Comparison of ENCODE assay signal across 8 cellular contexts in genomic region chr2:11829947-11830707, GRCh38.
DNase-seq lines count a peak whose midpoint lies in the region; ATAC-seq lines count a peak whose summit lies in the region.

No MANE protein-coding gene starts in this region.

- H3K4me3 Mint-ChIP-seq in activated CD4-positive, alpha-beta T cell treated with anti-CD3 and anti-CD28 coated beads, Interleukin-2, amount 10 ng/mL, durations not matched to agents 7 days and 5 days: peak overlapping the region; percentile 64

- CTCF ChIA-PET in activated CD4-positive, alpha-beta T cell treated with anti-CD3 and anti-CD28 coated beads, Interleukin-2, amount 10 ng/mL, durations not matched to agents 7 days and 5 days (lab: Charles Lee): interaction anchor here (0.9 to 1.8 kb wide), 3 partner anchors 137 to 1177 kb away, joined by 3 to 6 read pairs (median 3); no protein-coding TSS in a partner anchor

- peaks cover 14% of the 10 kb centered on the region for H3K9me3 Mint-ChIP-seq in activated CD4-positive, alpha-beta T cell treated with anti-CD3 and anti-CD28 coated beads, Interleukin-2, amount 10 ng/mL, durations not matched to agents 7 days and 5 days

- peaks cover 36% of the 10 kb centered on the region for H3K36me3 Mint-ChIP-seq in activated CD4-positive, alpha-beta T cell treated with anti-CD3 and anti-CD28 coated beads, Interleukin-2, amount 10 ng/mL, durations not matched to agents 7 days and 5 days (ENCODE audit: low read depth)

- POLR2A ChIA-PET in activated CD4-positive, alpha-beta T cell treated with anti-CD3 and anti-CD28 coated beads, Interleukin-2, amount 10 ng/mL, durations not matched to agents 7 days and 5 days (lab: Charles Lee): no interaction called here

- H3K27ac Mint-ChIP-seq in activated CD4-positive, alpha-beta T cell treated with anti-CD3 and anti-CD28 coated beads, Interleukin-2, amount 10 ng/mL, durations not matched to agents 7 days and 5 days: peak overlapping the region; percentile 85

- ATAC-seq in GM18867 (IDR thresholded peaks at IDR 0.05; ENCODE audit: unreplicated experiment): peak; percentile 71
- ATAC-seq in HG03097 (IDR thresholded peaks at IDR 0.05; ENCODE audit: low FRiP score, unreplicated experiment): peak; percentile 80

- peaks cover 51% of the 10 kb centered on the region for H3K4me1 Mint-ChIP-seq in activated CD4-positive, alpha-beta T cell treated with anti-CD3 and anti-CD28 coated beads, Interleukin-2, amount 10 ng/mL, durations not matched to agents 7 days and 5 days

- DNase-seq in AG20443 (ENCODE audit: low spot score) (peak; percentile 89), NCI-H2227 treated with DMSO at 0.1 percent for 48 hours (lab: John Stamatoyannopoulos, UW) (peak; percentile 87), medulla oblongata (ENCODE audit: extremely low spot score) (peak; percentile 84)
- peak; percentile 74 for DNase-seq in activated CD4-positive, alpha-beta T cell treated with anti-CD3 and anti-CD28 coated beads, Interleukin-2, amount 10 ng/mL, durations not matched to agents 7 days and 5 days
- peak; percentile 25 for DNase-seq in effector CD4-positive, alpha-beta T cell
- DNase-seq in stimulated activated CD4-positive, alpha-beta T cell treated with anti-CD3 and anti-CD28 coated beads, TNF-alpha, amount 100 ng/mL, for 4 hours (ENCODE audit: low read depth in 3 of 3): peak in 2 of 3 experiments; percentile 14 to 17

- H3K27me3 Mint-ChIP-seq in activated CD4-positive, alpha-beta T cell treated with anti-CD3 and anti-CD28 coated beads, Interleukin-2, amount 10 ng/mL, durations not matched to agents 7 days and 5 days: peaks cover 28% of the 10 kb centered on the region

Comparison
In these comparisons a context has a peak if more than half of its experiments do, and no peak if none do; other contexts are left out.
1. Peak in every context shown above with its lines: DNase-seq and ATAC-seq.
2. DNase-seq: peak in every context shown above with its lines; median percentile 89 in AG20443; 87 in NCI-H2227 treated with DMSO at 0.1 percent for 48 hours; 84 in medulla oblongata; 74 in activated CD4-positive, alpha-beta T cell treated with anti-CD3 and anti-CD28 coated beads, Interleukin-2, amount 10 ng/mL, durations not matched to agents 7 days and 5 days; 25 in effector CD4-positive, alpha-beta T cell; 16 in stimulated activated CD4-positive, alpha-beta T cell treated with anti-CD3 and anti-CD28 coated beads, TNF-alpha, amount 100 ng/mL, for 4 hours.